Comparison of ENCODE assay signal across 1 cellular context in genomic region chr10:58275261-58275660, GRCh38.
TF ChIP-seq lines count a peak whose summit lies in the region.

No MANE protein-coding gene starts in this region.

TF ChIP-seq in HepG2, 621 proteins besides CTCF, POLR2A, EP300 and RAD21:
- TF ChIP-seq ZNF224 (CRISPR knock-in tag; IDR thresholded peaks at IDR 0.05) (no peak), ZNF263 (CRISPR knock-in tag; IDR thresholded peaks at IDR 0.05) (no peak), SRY (CRISPR knock-in tag; IDR thresholded peaks at IDR 0.05) (no peak), ZNF549 (CRISPR knock-in tag; IDR thresholded peaks at IDR 0.05) (no peak), ZNF569 (CRISPR knock-in tag; IDR thresholded peaks at IDR 0.05; ENCODE audit: borderline replicate concordance) (no peak), ZSCAN5A (CRISPR knock-in tag; IDR thresholded peaks at IDR 0.05; ENCODE audit: borderline replicate concordance) (no peak), ZNF510 (CRISPR knock-in tag; IDR thresholded peaks at IDR 0.05; ENCODE audit: low read depth) (no peak), ZNF552 (CRISPR knock-in tag; IDR thresholded peaks at IDR 0.05; ENCODE audit: borderline replicate concordance) (no peak), NR2F6 (IDR thresholded peaks at IDR 0.05) (no peak), NR2F6 (CRISPR knock-in tag; IDR thresholded peaks at IDR 0.05) (no peak), PRPF4 (IDR thresholded peaks at IDR 0.05; ENCODE audit: low read depth, low read length, poor library complexity, severe bottlenecking) (no peak), PHF5A (CRISPR knock-in tag; IDR thresholded peaks at IDR 0.05; ENCODE audit: low read depth, unreplicated experiment) (no peak), ZNF468 (CRISPR knock-in tag; IDR thresholded peaks at IDR 0.05) (no peak), SRF (IDR thresholded peaks at IDR 0.05; ENCODE audit: low read depth, low read length) (no peak), ELF4 (CRISPR knock-in tag; IDR thresholded peaks at IDR 0.05; ENCODE audit: borderline replicate concordance) (no peak), AGO2 (optimal IDR thresholded peaks at IDR 0.05; ENCODE audit: low read depth, low read length) (no peak), E2F2 (CRISPR knock-in tag; IDR thresholded peaks at IDR 0.05; ENCODE audit: borderline replicate concordance) (no peak), ZNF318 (CRISPR knock-in tag; IDR thresholded peaks at IDR 0.05) (no peak), ZNF646 (CRISPR knock-in tag; IDR thresholded peaks at IDR 0.05) (no peak), ZNF563 (CRISPR knock-in tag; IDR thresholded peaks at IDR 0.05) (no peak)
